ENCODE assay signal across 8 cellular contexts in genomic region chr5:139197710-139198669, GRCh38. TPM values are rescaled to one million over a fixed set of nuclear protein-coding genes. Genes with fewer than 3 reads are reported as not detected.
DNase-seq lines count a peak whose midpoint lies in the region; ATAC-seq, FAIRE-seq and TF ChIP-seq lines count a peak whose summit lies in the region.

SIL1 (minus strand) TSS chr5:139198368; CDS start chr5:139127843, 70,525 bp downstream.

- H3K36me3 Mint-ChIP-seq in activated T-helper 2 cell treated with anti-CD3 and anti-CD28 coated beads, Interferon-gamma antibody, Interleukin-2, Interleukin-4, amounts not matched to agents 10 μg/mL and 5 μg/mL and 100 μg/mL, durations not matched to agents 14 hours and 24 hours and 36 hours (ENCODE audit: low read depth): peaks cover 28% of the 10 kb centered on the region
- peaks cover 0 to 4% (median 2%) of the 10 kb centered on the region in 3 donors for H3K36me3 Mint-ChIP-seq in naive thymus-derived CD8-positive, alpha-beta T cell
- peaks cover 23 to 28% of the 10 kb centered on the region in 2 donors for H3K36me3 Mint-ChIP-seq in stimulated activated naive B cell treated with anti-CD40 and anti-IgM and Interleukin-4, amounts not matched to agents 10 μg/mL and 1 μg/mL and 100 μg/mL, for 72 hours

- no peaks in the 10 kb centered on the region for H3K9me3 Mint-ChIP-seq in activated T-helper 2 cell treated with anti-CD3 and anti-CD28 coated beads, Interferon-gamma antibody, Interleukin-2, Interleukin-4, amounts not matched to agents 10 μg/mL and 5 μg/mL and 100 μg/mL, durations not matched to agents 14 hours and 24 hours and 36 hours
- no peaks in the 10 kb centered on the region for H3K9me3 Mint-ChIP-seq in naive thymus-derived CD8-positive, alpha-beta T cell
- no peaks in the 10 kb centered on the region for H3K9me3 Mint-ChIP-seq in stimulated activated naive B cell treated with anti-CD40 and anti-IgM and Interleukin-4, amounts not matched to agents 10 μg/mL and 1 μg/mL and 100 μg/mL, for 72 hours

- no peaks in the 10 kb centered on the region for H3K9me2 ChIP-seq in Loucy (replicated peaks; ENCODE audit: low read depth, low read length)

- peak; percentile 95 for DNase-seq in EL
- DNase-seq in H54 (ENCODE audit: insufficient read length, low spot score): peak; percentile 97
- DNase-seq in RWPE2 (ENCODE audit: low spot score): peak; percentile 98
- peak; percentile 93 for DNase-seq in activated T-helper 2 cell treated with anti-CD3 and anti-CD28 coated beads, Interferon-gamma antibody, Interleukin-2, Interleukin-4, amounts not matched to agents 10 μg/mL and 5 μg/mL and 100 μg/mL, durations not matched to agents 14 hours and 24 hours and 36 hours (ENCODE audit: low spot score)
- peak; percentile 88 for DNase-seq in fibroblast of mammary gland (ENCODE audit: low read depth)
- DNase-seq in naive thymus-derived CD8-positive, alpha-beta T cell: peak; percentile 88 to 99 (median 94)
- peak; percentile 93 for DNase-seq in stimulated activated naive B cell treated with anti-CD40 and anti-IgM and Interleukin-4, amounts not matched to agents 10 μg/mL and 1 μg/mL and 100 μg/mL, for 72 hours

- 0 out of 2 replicates have a peak, but pooled peaks cover 4% of the 10 kb centered on the region for H3F3A ChIP-seq in Loucy (ENCODE audit: low read depth)

- peak; percentile 89 for TF ChIP-seq POLR2A in H54 (IDR thresholded peaks at IDR 0.05; ENCODE audit: low read depth, low read length)

- peak within 1 kb of the TSS; percentile 99 for H3K9ac ChIP-seq in Loucy (ENCODE audit: low read depth, low read length, poor library complexity, severe bottlenecking)

- H3K27me3 ChIP-seq in Loucy (ENCODE audit: insufficient read depth, low read length, poor library complexity, severe bottlenecking) (no peaks in the 10 kb centered on the region), RWPE2 (ENCODE audit: insufficient read depth, poor library complexity, severe bottlenecking) (no peaks in the 10 kb centered on the region)

- peak within 1 kb of the TSS; percentile 86 for H2AFZ ChIP-seq in Loucy (ENCODE audit: low read length)

- peak within 1 kb of the TSS; percentile 84 for H3K27ac Mint-ChIP-seq in activated T-helper 2 cell treated with anti-CD3 and anti-CD28 coated beads, Interferon-gamma antibody, Interleukin-2, Interleukin-4, amounts not matched to agents 10 μg/mL and 5 μg/mL and 100 μg/mL, durations not matched to agents 14 hours and 24 hours and 36 hours
- peak within 1 kb of the TSS; percentile 91 to 97 (median 94) for H3K27ac Mint-ChIP-seq in naive thymus-derived CD8-positive, alpha-beta T cell
- peak within 1 kb of the TSS; percentile 96 for H3K27ac Mint-ChIP-seq in stimulated activated naive B cell treated with anti-CD40 and anti-IgM and Interleukin-4, amounts not matched to agents 10 μg/mL and 1 μg/mL and 100 μg/mL, for 72 hours

- H3K36me3 ChIP-seq in Loucy (ENCODE audit: insufficient read depth, low read length) (no peaks in the 10 kb centered on the region), RWPE2 (ENCODE audit: low read depth) (peaks cover 19% of the 10 kb centered on the region)

- H3K4me3 ChIP-seq in Loucy (ENCODE audit: low read length, poor library complexity, severe bottlenecking): peak within 1 kb of the TSS; percentile 99
- peak within 1 kb of the TSS; percentile 70 for H3K4me3 ChIP-seq in RWPE2 (ENCODE audit: severe bottlenecking)
- peak within 1 kb of the TSS; percentile 61 for H3K4me3 ChIP-seq in fibroblast of mammary gland (ENCODE audit: control insufficient read depth, low read depth, low read length)

- H3K4me1 Mint-ChIP-seq in activated T-helper 2 cell treated with anti-CD3 and anti-CD28 coated beads, Interferon-gamma antibody, Interleukin-2, Interleukin-4, amounts not matched to agents 10 μg/mL and 5 μg/mL and 100 μg/mL, durations not matched to agents 14 hours and 24 hours and 36 hours (ENCODE audit: low read depth): peaks cover 21% of the 10 kb centered on the region
- H3K4me1 Mint-ChIP-seq in naive thymus-derived CD8-positive, alpha-beta T cell: peaks cover 15 to 32% (median 24%) of the 10 kb centered on the region in 4 donors
- H3K4me1 Mint-ChIP-seq in stimulated activated naive B cell treated with anti-CD40 and anti-IgM and Interleukin-4, amounts not matched to agents 10 μg/mL and 1 μg/mL and 100 μg/mL, for 72 hours: peaks cover 16 to 29% of the 10 kb centered on the region in 2 donors

- H3K27me3 Mint-ChIP-seq in activated T-helper 2 cell treated with anti-CD3 and anti-CD28 coated beads, Interferon-gamma antibody, Interleukin-2, Interleukin-4, amounts not matched to agents 10 μg/mL and 5 μg/mL and 100 μg/mL, durations not matched to agents 14 hours and 24 hours and 36 hours (ENCODE audit: low read depth): no peaks in the 10 kb centered on the region
- no peaks in the 10 kb centered on the region for H3K27me3 Mint-ChIP-seq in naive thymus-derived CD8-positive, alpha-beta T cell
- H3K27me3 Mint-ChIP-seq in stimulated activated naive B cell treated with anti-CD40 and anti-IgM and Interleukin-4, amounts not matched to agents 10 μg/mL and 1 μg/mL and 100 μg/mL, for 72 hours: peaks cover 4 to 5% of the 10 kb centered on the region in 2 donors

- H3K79me2 ChIP-seq in Loucy (ENCODE audit: insufficient read depth, low read length): peaks cover 20% of the 10 kb centered on the region

- H3K9me3 ChIP-seq in Loucy (ENCODE audit: insufficient read depth, low read depth, low read length): no peaks in the 10 kb centered on the region
- no peaks in the 10 kb centered on the region for H3K9me3 ChIP-seq in RWPE2 (ENCODE audit: severe bottlenecking)

- peak within 1 kb of the TSS; percentile 95 for H3K4me2 ChIP-seq in Loucy (ENCODE audit: low read depth, low read length, poor library complexity, severe bottlenecking)

- POLR2A ChIA-PET in naive thymus-derived CD8-positive, alpha-beta T cell (lab: Charles Lee): interaction anchor here (0.6 to 1.2 kb wide), 7 partner anchors 75 to 623 kb away, joined by 3 to 12 read pairs (median 6); partner anchors contain the start of genes HSPA9, MATR3 and PAIP2

- peak within 1 kb of the TSS; percentile 92 for H3K4me3 Mint-ChIP-seq in activated T-helper 2 cell treated with anti-CD3 and anti-CD28 coated beads, Interferon-gamma antibody, Interleukin-2, Interleukin-4, amounts not matched to agents 10 μg/mL and 5 μg/mL and 100 μg/mL, durations not matched to agents 14 hours and 24 hours and 36 hours (ENCODE audit: low read depth)
- H3K4me3 Mint-ChIP-seq in naive thymus-derived CD8-positive, alpha-beta T cell: peak within 1 kb of the TSS; percentile 80 to 96 (median 90)
- H3K4me3 Mint-ChIP-seq in stimulated activated naive B cell treated with anti-CD40 and anti-IgM and Interleukin-4, amounts not matched to agents 10 μg/mL and 1 μg/mL and 100 μg/mL, for 72 hours: peak within 1 kb of the TSS; percentile 94 to 96

- H3K27ac ChIP-seq in RWPE2 (ENCODE audit: poor library complexity, severe bottlenecking): peak within 1 kb of the TSS; percentile 35

- intact Hi-C loops in activated T-helper 2 cell treated with anti-CD3 and anti-CD28 coated beads, Interferon-gamma antibody, Interleukin-2, Interleukin-4, amounts not matched to agents 10 μg/mL and 5 μg/mL and 100 μg/mL, durations not matched to agents 14 hours and 24 hours and 36 hours (cut with micrococcal nuclease): loop anchor here (1.0 to 5.0 kb wide), 3 partner anchors 76 to 733 kb away; partner anchors contain the start of genes EGR1 and HSPA9

- FAIRE-seq in H54 (lab: Jason Lieb, UNC): no peak

- H3K4me1 ChIP-seq in Loucy (ENCODE audit: insufficient read depth, low read length, poor library complexity, severe bottlenecking) (peaks cover 21% of the 10 kb centered on the region), RWPE2 (ENCODE audit: insufficient read depth, poor library complexity, severe bottlenecking) (no peaks in the 10 kb centered on the region)

- peak; percentile 99 for ATAC-seq in RWPE2 (ENCODE audit: low read depth)
- ATAC-seq in naive thymus-derived CD8-positive, alpha-beta T cell: peak; percentile 98
- peak; percentile 99 for ATAC-seq in stimulated activated naive B cell treated with anti-CD40 and anti-IgM and Interleukin-4, amounts not matched to agents 10 μg/mL and 1 μg/mL and 100 μg/mL, for 72 hours (replicated peaks)

- H4K20me1 ChIP-seq in Loucy (ENCODE audit: insufficient read depth, low read length, poor library complexity, severe bottlenecking): no peaks in the 10 kb centered on the region

- TF ChIP-seq CTCF in Loucy (conservative IDR thresholded peaks at IDR 0.05; ENCODE audit: low read length): no peak
- TF ChIP-seq CTCF in RWPE2 (IDR thresholded peaks at IDR 0.05; ENCODE audit: poor library complexity, severe bottlenecking): no peak
- TF ChIP-seq CTCF in fibroblast of mammary gland (conservative IDR thresholded peaks at IDR 0.05; ENCODE audit: control insufficient read depth, insufficient read depth, low read depth, low read length): no peak

RNA-seq across cellular contexts. Expression of gene SIL1, which starts in this region (rescaled TPM):
- total RNA-seq in activated T-helper 2 cell treated with anti-CD3 and anti-CD28 coated beads, Interferon-gamma antibody, Interleukin-2, Interleukin-4, amounts not matched to agents 10 μg/mL and 5 μg/mL and 100 μg/mL, durations not matched to agents 14 hours and 24 hours and 36 hours: 31.1 and 37.8 TPM in 2 replicates
- 10 to 100 TPM; 14.3 to 16.2 TPM for total RNA-seq in naive thymus-derived CD8-positive, alpha-beta T cell
- 10 to 100 TPM; 11.9 to 14.2 (median 13.5) TPM for polyA plus RNA-seq in naive thymus-derived CD8-positive, alpha-beta T cell

Comparison
In these comparisons a context has a peak if more than half of its experiments do, and no peak if none do; other contexts are left out.
1. Peak in every context shown above with its lines: DNase-seq, ATAC-seq, H3K4me3 ChIP-seq and H3K27ac ChIP-seq.